ENCODE assay signal across 8 cellular contexts in the genomic region with DNA sequence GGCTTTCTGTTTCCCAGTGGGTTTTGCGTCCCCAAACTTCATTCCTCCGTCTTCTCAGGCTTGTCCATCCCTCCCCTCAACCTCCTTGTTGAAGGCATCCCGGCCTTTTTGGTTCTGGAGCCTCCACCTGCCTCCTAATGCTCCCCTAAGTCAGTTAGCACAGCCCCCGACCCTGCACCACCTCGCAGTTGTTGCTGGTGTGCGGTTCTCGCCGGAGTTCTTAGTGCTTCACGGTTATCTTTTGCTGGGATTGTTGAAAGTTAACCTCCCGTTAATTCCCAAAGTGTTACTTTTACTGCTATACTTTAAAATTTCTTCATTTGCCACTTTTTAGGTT. TPM values are rescaled to one million over a fixed set of nuclear protein-coding genes. Genes with fewer than 3 reads are reported as not detected.
DNase-seq lines count a peak whose midpoint lies in the region; ATAC-seq and TF ChIP-seq lines count a peak whose summit lies in the region.

No MANE protein-coding gene starts in this region.

- TF ChIP-seq POLR2A in adrenal gland (IDR thresholded peaks at IDR 0.05): no peak

- H3K4me3 Mint-ChIP-seq in activated CD4-positive, alpha-beta T cell treated with anti-CD3 and anti-CD28 coated beads, Interleukin-2, amount 10 ng/mL, durations not matched to agents 24 days and 14 days: peak overlapping the region; percentile 92

- H3K4me1 Mint-ChIP-seq in activated CD4-positive, alpha-beta T cell treated with anti-CD3 and anti-CD28 coated beads, Interleukin-2, amount 10 ng/mL, durations not matched to agents 24 days and 14 days: peaks cover 24% of the 10 kb centered on the region

- 3 to 7% (median 5%) methylated on average over 10 of the region's 10 CpGs for WGBS in adrenal gland, 4 donors

- H3K9me3 ChIP-seq in adrenal gland (replicated peaks in 1 of 3): no peaks in the 10 kb centered on the region
- H3K9me3 ChIP-seq in thoracic aorta: no peaks in the 10 kb centered on the region

- H3K36me3 ChIP-seq in adrenal gland (replicated peaks in 1 of 2): no peaks in the 10 kb centered on the region
- no peaks in the 10 kb centered on the region for H3K36me3 ChIP-seq in thoracic aorta

- peaks cover 3% of the 10 kb centered on the region for H3K27me3 Mint-ChIP-seq in activated CD4-positive, alpha-beta T cell treated with anti-CD3 and anti-CD28 coated beads, Interleukin-2, amount 10 ng/mL, durations not matched to agents 24 days and 14 days

- H3K27ac Mint-ChIP-seq in activated CD4-positive, alpha-beta T cell treated with anti-CD3 and anti-CD28 coated beads, Interleukin-2, amount 10 ng/mL, durations not matched to agents 24 days and 14 days: peak overlapping the region; percentile 97

- ATAC-seq in HG03159 (IDR thresholded peaks at IDR 0.05; ENCODE audit: unreplicated experiment) (peak; percentile 12), left colon (peak; percentile 21), thoracic aorta (ENCODE audit: insufficient number of reproducible peaks, low FRiP score, low read depth) (no peak), HG03565 (IDR thresholded peaks at IDR 0.05; ENCODE audit: unreplicated experiment) (no peak)

- intact Hi-C loops in activated CD4-positive, alpha-beta T cell treated with anti-CD3 and anti-CD28 coated beads, Interleukin-2, amount 10 ng/mL, durations not matched to agents 24 days and 14 days (cut with micrococcal nuclease): loop anchor here (1.0 to 5.0 kb wide), 7 partner anchors 23 to 509 kb away; a partner anchor contains a TSS
- intact Hi-C loops in adrenal gland (cut with DNase I) (loop anchor here in 1 of 2 donors (5.0 to 10.0 kb wide), 2 partner anchors 51 to 109 kb away; no protein-coding TSS in a partner anchor), left colon (cut with DNase I, micrococcal nuclease) (loop anchor here in 1 of 2 donors (10.0 kb wide), 1 partner anchor 109 kb away; no protein-coding TSS in a partner anchor)

- DNase-seq in activated CD4-positive, alpha-beta T cell treated with anti-CD3 and anti-CD28 coated beads, Interleukin-2, amount 10 ng/mL, durations not matched to agents 24 days and 14 days: no peak
- DNase-seq in activated CD4-positive, alpha-beta T cell treated with anti-CD3 and anti-CD28 coated beads, Interleukin-2, amount 50 U/mL, for 1 hour: no peak
- DNase-seq in adrenal gland (peak in 1 of 7 donors; percentile 8), left colon (no peak), thoracic aorta (ENCODE audit: low spot score) (no peak), COLO829 (ENCODE audit: low spot score) (no peak)

- peak overlapping the region; percentile 73 to 87 (median 84) for H3K4me3 ChIP-seq in adrenal gland
- peak overlapping the region; percentile 86 for H3K4me3 ChIP-seq in thoracic aorta

- peaks cover 0 to 24% of the 10 kb centered on the region in 2 donors for H3K4me1 ChIP-seq in adrenal gland (replicated peaks in 1 of 2)
- peaks cover 5 to 21% of the 10 kb centered on the region in 2 donors for H3K4me1 ChIP-seq in thoracic aorta (ENCODE audit: control insufficient read depth in 1 of 2, low read depth in 2 of 2)

- H3K27ac ChIP-seq in adrenal gland (peak overlapping the region in 4 of 5 donors; percentile 62 to 92 (median 80)), thoracic aorta (peak overlapping the region; percentile 70 to 93)

- peaks cover 36% of the 10 kb centered on the region for H3K36me3 Mint-ChIP-seq in activated CD4-positive, alpha-beta T cell treated with anti-CD3 and anti-CD28 coated beads, Interleukin-2, amount 10 ng/mL, durations not matched to agents 24 days and 14 days (ENCODE audit: low read depth)

- peaks cover 11% of the 10 kb centered on the region for H3K9me3 Mint-ChIP-seq in activated CD4-positive, alpha-beta T cell treated with anti-CD3 and anti-CD28 coated beads, Interleukin-2, amount 10 ng/mL, durations not matched to agents 24 days and 14 days

- TF ChIP-seq CTCF in adrenal gland (IDR thresholded peaks at IDR 0.05) (no peak), thoracic aorta (IDR thresholded peaks at IDR 0.05) (no peak)

- no peaks in the 10 kb centered on the region for H3K27me3 ChIP-seq in adrenal gland
- H3K27me3 ChIP-seq in thoracic aorta (replicated peaks; ENCODE audit: insufficient read depth): no peaks in the 10 kb centered on the region

RNA-seq across cellular contexts. Expression of a gene that starts 0.4 kb away (rescaled TPM):
- 30.2 and 31.2 TPM in 2 replicates for total RNA-seq in activated CD4-positive, alpha-beta T cell treated with anti-CD3 and anti-CD28 coated beads, Interleukin-2, amount 10 ng/mL, durations not matched to agents 24 days and 14 days
- total RNA-seq in adrenal gland (10 to 100 TPM; 12.7 to 25.5 (median 21.1) TPM), left colon (10 to 100 TPM; 13.3 to 16.7 TPM), thoracic aorta (10 to 100 TPM; 15.6 to 18.8 TPM)
- polyA plus RNA-seq in adrenal gland: 10 to 100 TPM; 11.3 to 27.2 (median 27.1) TPM

RNA-seq across cellular contexts. Expression of a gene that starts 54.2 kb away (rescaled TPM):
- total RNA-seq in activated CD4-positive, alpha-beta T cell treated with anti-CD3 and anti-CD28 coated beads, Interleukin-2, amount 10 ng/mL, durations not matched to agents 24 days and 14 days: 141 and 149 TPM in 2 replicates
- 100 to 1,000 TPM in 3 of 8 donors, 10 to 100 TPM in 5; 65.2 to 138 (median 76.7) TPM for total RNA-seq in adrenal gland
- 10 to 100 TPM; 20.2 to 72.0 (median 22.5) TPM for polyA plus RNA-seq in adrenal gland
- total RNA-seq in left colon: 10 to 100 TPM; 67.0 to 69.3 TPM
- total RNA-seq in thoracic aorta: 10 to 100 TPM; 38.3 to 46.1 TPM

Comparison
In these comparisons a context has a peak if more than half of its experiments do, and no peak if none do; other contexts are left out.
1. ATAC-seq: peak in HG03159 (single experiment) and left colon (single experiment); none in thoracic aorta (single experiment) and HG03565 (single experiment).